ENCODE assay signal across 17 cellular contexts in genomic region chr19:50494186-50495019, GRCh38. TPM values are rescaled to one million over a fixed set of nuclear protein-coding genes. Genes with fewer than 3 reads are reported as not detected.
"Had no signal": no experiment of that assay in that cellular context is flagged by ENCODE, and none has a peak within 500 bp of the region (broad histone marks: within the 10 kb centered on the region; RNA-seq: fewer than 3 reads in every experiment).

No MANE protein-coding gene starts in this region.

- H3K4me3 Mint-ChIP-seq: activated CD4-positive, alpha-beta memory T cell treated with anti-CD3 and anti-CD28 coated beads, Interleukin-2, amount 10 ng/mL, durations not matched to agents 7 days and 5 days; activated naive CD8-positive, alpha-beta T cell; activated T-cell treated with anti-CD3 and anti-CD28 coated beads, Interleukin-2, amount 50 U/mL, for 4 hours; mesothelial cell of epicardium; stimulated activated naive B cell treated with anti-CD40 and anti-IgM and Interleukin-4, amounts not matched to agents 10 μg/mL and 1 μg/mL and 100 μg/mL, for 72 hours had no signal

- H3K4me3 ChIP-seq: lung, ovary, tibial artery, uterus had no signal

- H3K36me3 Mint-ChIP-seq: activated naive CD8-positive, alpha-beta T cell had no signal

- H3K27ac ChIP-seq: foreskin keratinocyte, ovary, tibial artery, uterus, WERI-Rb-1 had no signal

- H3K27me3 Mint-ChIP-seq: activated CD4-positive, alpha-beta memory T cell treated with anti-CD3 and anti-CD28 coated beads, Interleukin-2, amount 10 ng/mL, durations not matched to agents 7 days and 5 days; activated naive CD8-positive, alpha-beta T cell had no signal

- H3K9me3 Mint-ChIP-seq: activated CD4-positive, alpha-beta memory T cell treated with anti-CD3 and anti-CD28 coated beads, Interleukin-2, amount 10 ng/mL, durations not matched to agents 7 days and 5 days; activated T-cell treated with anti-CD3 and anti-CD28 coated beads, Interleukin-2, amount 50 U/mL, for 4 hours; mesothelial cell of epicardium; neural crest cell; stimulated activated naive B cell treated with anti-CD40 and anti-IgM and Interleukin-4, amounts not matched to agents 10 μg/mL and 1 μg/mL and 100 μg/mL, for 72 hours had no signal

- H3K27ac Mint-ChIP-seq: activated CD4-positive, alpha-beta memory T cell treated with anti-CD3 and anti-CD28 coated beads, Interleukin-2, amount 10 ng/mL, durations not matched to agents 7 days and 5 days; activated naive CD8-positive, alpha-beta T cell; mesothelial cell of epicardium; stimulated activated naive B cell treated with anti-CD40 and anti-IgM and Interleukin-4, amounts not matched to agents 10 μg/mL and 1 μg/mL and 100 μg/mL, for 72 hours had no signal

- H3K36me3 ChIP-seq: ovary, uterus had no signal

- H3K4me1 ChIP-seq: foreskin keratinocyte, tibial artery, uterus had no signal

- H3K27me3 ChIP-seq: ovary, uterus had no signal

- DNase-seq: activated CD4-positive, alpha-beta memory T cell treated with anti-CD3 and anti-CD28 coated beads, Interleukin-2, amount 10 ng/mL, durations not matched to agents 7 days and 5 days; activated gamma-delta T cell treated with Interleukin-2 at 50 U/mL for 16 hours; activated T-cell treated with anti-CD3 and anti-CD28 coated beads, Interleukin-2, amount 50 U/mL, for 4 hours; amniotic stem cell; effector CD8-positive, alpha-beta T cell; foreskin keratinocyte; left cardiac atrium; ovary; stimulated activated naive B cell treated with anti-CD40 and anti-IgM and Interleukin-4, amounts not matched to agents 10 μg/mL and 1 μg/mL and 100 μg/mL, for 72 hours; T-helper 1 cell; tibial artery; uterus; WERI-Rb-1 had no signal

- ATAC-seq: activated T-cell treated with anti-CD3 and anti-CD28 coated beads, Interleukin-2, amount 50 U/mL, for 4 hours; foreskin keratinocyte; stimulated activated naive B cell treated with anti-CD40 and anti-IgM and Interleukin-4, amounts not matched to agents 10 μg/mL and 1 μg/mL and 100 μg/mL, for 72 hours had no signal

- H3K9me3 ChIP-seq: ovary, tibial artery, uterus had no signal

RNA-seq across cellular contexts. Expression of gene ASPDH, which starts 19.3 kb away (rescaled TPM):
- total RNA-seq: activated CD4-positive, alpha-beta memory T cell treated with anti-CD3 and anti-CD28 coated beads, Interleukin-2, amount 10 ng/mL, durations not matched to agents 7 days and 5 days; activated T-cell treated with anti-CD3 and anti-CD28 coated beads, Interleukin-2, amount 50 U/mL, for 4 hours; foreskin keratinocyte; left cardiac atrium; lung; mesothelial cell of epicardium; ovary; uterus had no signal
- polyA plus RNA-seq: foreskin keratinocyte, lung, ovary had no signal
